ENCODE assay signal across 24 cellular contexts in genomic region chr5:6471252-6471651, GRCh38. TPM values are rescaled to one million over a fixed set of nuclear protein-coding genes. Genes with fewer than 3 reads are reported as not detected.
"Had no signal": no experiment of that assay in that cellular context is flagged by ENCODE, and none has a peak within 500 bp of the region (broad histone marks: within the 10 kb centered on the region; RNA-seq: fewer than 3 reads in every experiment).

No MANE protein-coding gene starts in this region.

- ATAC-seq: esophagus mucosa, gastrocnemius medialis, left cardiac atrium, left lung, lower lobe of right lung had no signal

- H3K4me1 ChIP-seq: esophagus squamous epithelium, left lung, lower lobe of right lung had no signal

- H3K4me3 ChIP-seq: coronary artery, dorsolateral prefrontal cortex, esophagus squamous epithelium, gastrocnemius medialis, heart right ventricle, left lung, lower lobe of right lung had no signal

- DNase-seq: dermis blood vessel endothelial cell; dorsolateral prefrontal cortex; effector CD4-positive, alpha-beta T cell; effector memory CD4-positive, alpha-beta T cell; erythroblast; esophagus squamous epithelium; foreskin fibroblast; foreskin melanocyte; gastrocnemius medialis; glutamatergic neuron; heart right ventricle; hippocampal formation; left cardiac atrium; left lung; left ventricle myocardium superior; lower lobe of right lung; mesenchymal stem cell; midbrain had no signal

- H3K36me3 ChIP-seq: esophagus squamous epithelium, heart right ventricle, left lung, lower lobe of right lung had no signal

- H3K27ac ChIP-seq: coronary artery, epithelial cell of prostate, esophagus squamous epithelium, gastrocnemius medialis, left lung, lower lobe of right lung had no signal

- H3K27me3 ChIP-seq: gastrocnemius medialis had no signal

- H3K9me3 ChIP-seq: esophagus squamous epithelium, gastrocnemius medialis, lower lobe of right lung had no signal

RNA-seq across cellular contexts. Expression of gene UBE2QL1, which starts 22.6 kb away (rescaled TPM):
- total RNA-seq: esophagus mucosa, glomerular endothelial cell, lower lobe of right lung, mononuclear cell had no signal
- polyA plus RNA-seq: keratinocyte had no signal
